ENCODE assay signal across 21 cellular contexts in the genomic region with DNA sequence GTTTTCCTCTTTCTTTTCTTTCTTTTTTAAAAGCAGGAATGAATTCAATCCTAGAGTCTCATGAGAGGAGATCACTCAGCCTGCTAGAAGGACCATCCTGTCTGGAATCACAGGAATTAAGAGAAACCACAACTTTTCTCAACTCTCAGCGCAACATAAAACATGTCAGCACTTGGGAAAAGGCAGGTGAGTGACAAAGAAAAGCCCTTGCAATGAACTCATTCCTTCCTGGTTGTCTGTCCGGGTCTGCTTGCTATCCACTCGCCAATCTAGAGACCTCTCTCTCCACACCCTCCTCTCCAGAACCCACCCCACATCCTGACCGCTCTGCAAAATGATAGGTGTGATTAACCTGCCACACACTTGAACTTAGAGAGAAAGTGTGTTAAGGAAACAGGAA.
"Had no signal": no experiment of that assay in that cellular context is flagged by ENCODE, and none has a peak within 500 bp of the region (broad histone marks: within the 10 kb centered on the region; RNA-seq: fewer than 3 reads in every experiment).

No MANE protein-coding gene starts in this region.

- H3K27me3 Mint-ChIP-seq: activated naive CD4-positive, alpha-beta T cell treated with anti-CD3 and anti-CD28 coated beads, Interleukin-2, amount 50 U/mL, for 24 hours had no signal

- H3K36me3 ChIP-seq: colonic mucosa, right lobe of liver, stomach, suprapubic skin, tibial nerve, uterus, WERI-Rb-1 had no signal

- H3K27ac ChIP-seq: colonic mucosa, right lobe of liver, skin epidermis, stomach, suprapubic skin, uterus had no signal

- H3K27ac Mint-ChIP-seq: activated CD4-positive, alpha-beta T cell treated with anti-CD3 and anti-CD28 coated beads, Interleukin-2, amount 10 ng/mL, durations not matched to agents 7 days and 5 days; activated naive CD4-positive, alpha-beta T cell treated with anti-CD3 and anti-CD28 coated beads, Interleukin-2, amount 50 U/mL, for 24 hours; endodermal cell; memory B cell; naive B cell; stimulated activated memory B cell treated with anti-CD40 and anti-IgM and Interleukin-4, amounts not matched to agents 10 μg/mL and 1 μg/mL and 100 μg/mL, for 72 hours; T-helper 2 cell treated with Interferon-gamma antibody and Interleukin-4, amounts not matched to agents 5 μg/mL and 100 μg/mL, for 36 hours had no signal

- H3K4me1 ChIP-seq: colonic mucosa, stomach, suprapubic skin, uterus had no signal

- H3K4me1 Mint-ChIP-seq: activated CD4-positive, alpha-beta T cell treated with anti-CD3 and anti-CD28 coated beads, Interleukin-2, amount 10 ng/mL, durations not matched to agents 7 days and 5 days; activated naive CD4-positive, alpha-beta T cell treated with anti-CD3 and anti-CD28 coated beads, Interleukin-2, amount 50 U/mL, for 24 hours; brain had no signal

- H3K4me3 Mint-ChIP-seq: activated CD4-positive, alpha-beta T cell treated with anti-CD3 and anti-CD28 coated beads, Interleukin-2, amount 10 ng/mL, durations not matched to agents 7 days and 5 days; activated naive CD4-positive, alpha-beta T cell treated with anti-CD3 and anti-CD28 coated beads, Interleukin-2, amount 50 U/mL, for 24 hours; brain; endodermal cell; memory B cell; naive B cell; stimulated activated memory B cell treated with anti-CD40 and anti-IgM and Interleukin-4, amounts not matched to agents 10 μg/mL and 1 μg/mL and 100 μg/mL, for 72 hours; T-helper 2 cell treated with Interferon-gamma antibody and Interleukin-4, amounts not matched to agents 5 μg/mL and 100 μg/mL, for 36 hours had no signal

- H3K9me3 ChIP-seq: colonic mucosa, right lobe of liver, suprapubic skin had no signal

- DNase-seq: activated CD4-positive, alpha-beta T cell treated with anti-CD3 and anti-CD28 coated beads, Interleukin-2, amount 10 ng/mL, durations not matched to agents 7 days and 5 days; activated CD4-positive, CD25-positive, alpha-beta regulatory T cell treated with anti-CD3 and anti-CD28 coated beads, Interleukin-2, amount 50 U/mL, for 72 hours; activated gamma-delta T cell treated with Interleukin-2 at 50 U/mL for 16 hours; activated T-cell treated with anti-CD3 and anti-CD28 coated beads, Interleukin-2, amount 50 U/mL, for 1 hour; aorta; colonic mucosa; endodermal cell; naive B cell; posterior cingulate gyrus; right lobe of liver; uterus had no signal

- ATAC-seq: stimulated activated memory B cell treated with anti-CD40 and anti-IgM and Interleukin-4, amounts not matched to agents 10 μg/mL and 1 μg/mL and 100 μg/mL, for 72 hours had no signal

- H3K36me3 Mint-ChIP-seq: activated naive CD4-positive, alpha-beta T cell treated with anti-CD3 and anti-CD28 coated beads, Interleukin-2, amount 50 U/mL, for 24 hours; brain; memory B cell had no signal

- H3K27me3 ChIP-seq: colonic mucosa, right lobe of liver, stomach, suprapubic skin, tibial nerve, uterus had no signal

- H3K4me3 ChIP-seq: colonic mucosa, right lobe of liver, skin epidermis, stomach, suprapubic skin, tibial nerve, uterus had no signal
